Comparison of ENCODE assay signal across 12 cellular contexts in genomic region chr4:119498520-119498919, GRCh38.
DNase-seq lines count a peak whose midpoint lies in the region; ATAC-seq and TF ChIP-seq lines count a peak whose summit lies in the region.
"Had no signal": no experiment of that assay in that cellular context is flagged by ENCODE, and none has a peak within 500 bp of the region (broad histone marks: within the 10 kb centered on the region; RNA-seq: fewer than 3 reads in every experiment).

No MANE protein-coding gene starts in this region.

- no peak overlapping the region for H3K9ac ChIP-seq in parathyroid adenoma

- H3K4me1 Mint-ChIP-seq in WTC11, result no peaks in the 10 kb centered on the region
- H3K4me1 Mint-ChIP-seq: naive B cell had no signal

- H3K27me3 ChIP-seq in cardiac muscle cell (no peaks in the 10 kb centered on the region), parathyroid adenoma (ENCODE audit: control insufficient read depth, insufficient read depth, low read length) (no peaks in the 10 kb centered on the region), BE2C (no peaks in the 10 kb centered on the region)

- no peaks in the 10 kb centered on the region for H3K27me3 Mint-ChIP-seq in WTC11 (ENCODE audit: low read depth)
- H3K27me3 Mint-ChIP-seq: naive B cell had no signal

- no peaks in the 10 kb centered on the region for H3K4me1 ChIP-seq in cardiac muscle cell (ENCODE audit: low read depth)
- no peaks in the 10 kb centered on the region for H3K4me1 ChIP-seq in parathyroid adenoma
- H3K4me1 ChIP-seq in BE2C, result no peaks in the 10 kb centered on the region

- no peaks in the 10 kb centered on the region for H3K79me2 ChIP-seq in parathyroid adenoma

- no peak overlapping the region for H2AFZ ChIP-seq in parathyroid adenoma

- no peaks in the 10 kb centered on the region for H3K9me3 ChIP-seq in cardiac muscle cell (ENCODE audit: low read depth)
- no peaks in the 10 kb centered on the region for H3K9me3 ChIP-seq in parathyroid adenoma (ENCODE audit: control insufficient read depth, low read length)
- no peaks in the 10 kb centered on the region for H3K9me3 ChIP-seq in BE2C

- H3K27ac ChIP-seq in cardiac muscle cell (peak overlapping the region; percentile 20), parathyroid adenoma (peak overlapping the region; percentile 5)
- H3K27ac ChIP-seq: epithelial cell of prostate had no signal

- no peaks in the 10 kb centered on the region for H3K9me3 Mint-ChIP-seq in WTC11
- H3K9me3 Mint-ChIP-seq: naive B cell had no signal

- H3K36me3 ChIP-seq in cardiac muscle cell (peaks cover 76% of the 10 kb centered on the region), parathyroid adenoma (ENCODE audit: control insufficient read depth, insufficient read depth, low read length) (no peaks in the 10 kb centered on the region), BE2C (peaks cover 28% of the 10 kb centered on the region)

- ATAC-seq in WTC11, result no peak
- no peak for ATAC-seq in HG02642 (IDR thresholded peaks at IDR 0.05; ENCODE audit: poor library complexity, unreplicated experiment)
- no peak for ATAC-seq in HG03469 (IDR thresholded peaks at IDR 0.05; ENCODE audit: unreplicated experiment)

- no peak overlapping the region for H3K4me3 ChIP-seq in cardiac muscle cell
- no peak overlapping the region for H3K4me3 ChIP-seq in parathyroid adenoma (ENCODE audit: low read depth, low read length)
- no peak overlapping the region for H3K4me3 ChIP-seq in BE2C (ENCODE audit: low read depth, low read length)

- peaks cover 52% of the 10 kb centered on the region for H3K36me3 Mint-ChIP-seq in WTC11

- DNase-seq in DMS53 treated with DMSO at 0.1 percent for 48 hours (lab: John Stamatoyannopoulos, UW; ENCODE audit: unreplicated experiment) (peak; percentile 33), WTC11 (ENCODE audit: low spot score) (no peak), cardiac muscle cell (ENCODE audit: low read depth in 1 of 2, low spot score in 1 of 2) (peak in 1 of 2 donors; percentile 62), BE2C (no peak)
- DNase-seq in activated naive CD4-positive, alpha-beta T cell treated with anti-CD3 and anti-CD28 coated beads, Interleukin-2, amount 50 U/mL, for 16 hours, result no peak
- DNase-seq: naive B cell; OCI-M1; stimulated activated CD8-positive, alpha-beta memory T cell treated with anti-CD3 and anti-CD28 coated beads, Interleukin-4, amount 100 ng/mL, for 48 hours had no signal

- H3K27ac Mint-ChIP-seq in WTC11, result 0 out of 2 replicates have a peak overlapping the region, but pooled peaks have one; percentile 48

- H3K4me3 Mint-ChIP-seq in WTC11, result no peak overlapping the region
- H3K4me3 Mint-ChIP-seq: naive B cell had no signal

- no peak for TF ChIP-seq CTCF in WTC11 (IDR thresholded peaks at IDR 0.05)
- no peak for TF ChIP-seq CTCF in cardiac muscle cell (IDR thresholded peaks at IDR 0.05; ENCODE audit: low read depth, low read length)
- TF ChIP-seq CTCF in parathyroid adenoma (IDR thresholded peaks at IDR 0.05), result no peak
- no peak for TF ChIP-seq CTCF in BE2C (IDR thresholded peaks at IDR 0.05; ENCODE audit: low read depth, low read length)

- no peak overlapping the region for H3K4me2 ChIP-seq in parathyroid adenoma (ENCODE audit: low read length)

- POLR2A ChIA-PET in WTC11 (lab: Charles Lee), result no interaction called here

- CTCF ChIA-PET in WTC11 (lab: Charles Lee), result no interaction called here

TF ChIP-seq in WTC11, 78 proteins besides CTCF, POLR2A, EP300 and RAD21 (continues in another document):
- TF ChIP-seq OVOL2 (CRISPR knock-in tag; IDR thresholded peaks at IDR 0.05; ENCODE audit: borderline replicate concordance), result no peak
- TF ChIP-seq ATF1 (CRISPR knock-in tag; IDR thresholded peaks at IDR 0.05), result no peak
- TF ChIP-seq FOXP1 (CRISPR knock-in tag; IDR thresholded peaks at IDR 0.05; ENCODE audit: borderline replicate concordance), result no peak
- no peak for TF ChIP-seq ZNF138 (CRISPR knock-in tag; conservative IDR thresholded peaks at IDR 0.05)
- TF ChIP-seq HMGXB4 (CRISPR knock-in tag; IDR thresholded peaks at IDR 0.05), result no peak
- TF ChIP-seq ZNF317 (CRISPR knock-in tag; IDR thresholded peaks at IDR 0.05; ENCODE audit: borderline replicate concordance, low read depth), result no peak
- no peak for TF ChIP-seq ZNF281 (CRISPR knock-in tag; IDR thresholded peaks at IDR 0.05)
- TF ChIP-seq NR1H2 (CRISPR knock-in tag; IDR thresholded peaks at IDR 0.05), result no peak
- TF ChIP-seq E2F5 (CRISPR knock-in tag; IDR thresholded peaks at IDR 0.05), result no peak
- TF ChIP-seq ZNF416 (CRISPR knock-in tag; IDR thresholded peaks at IDR 0.05), result no peak
- TF ChIP-seq MLX (CRISPR knock-in tag; IDR thresholded peaks at IDR 0.05), result no peak
- TF ChIP-seq IRF1 (CRISPR knock-in tag; IDR thresholded peaks at IDR 0.05), result no peak
